Comparison of ENCODE assay signal across 11 cellular contexts in the genomic region with DNA sequence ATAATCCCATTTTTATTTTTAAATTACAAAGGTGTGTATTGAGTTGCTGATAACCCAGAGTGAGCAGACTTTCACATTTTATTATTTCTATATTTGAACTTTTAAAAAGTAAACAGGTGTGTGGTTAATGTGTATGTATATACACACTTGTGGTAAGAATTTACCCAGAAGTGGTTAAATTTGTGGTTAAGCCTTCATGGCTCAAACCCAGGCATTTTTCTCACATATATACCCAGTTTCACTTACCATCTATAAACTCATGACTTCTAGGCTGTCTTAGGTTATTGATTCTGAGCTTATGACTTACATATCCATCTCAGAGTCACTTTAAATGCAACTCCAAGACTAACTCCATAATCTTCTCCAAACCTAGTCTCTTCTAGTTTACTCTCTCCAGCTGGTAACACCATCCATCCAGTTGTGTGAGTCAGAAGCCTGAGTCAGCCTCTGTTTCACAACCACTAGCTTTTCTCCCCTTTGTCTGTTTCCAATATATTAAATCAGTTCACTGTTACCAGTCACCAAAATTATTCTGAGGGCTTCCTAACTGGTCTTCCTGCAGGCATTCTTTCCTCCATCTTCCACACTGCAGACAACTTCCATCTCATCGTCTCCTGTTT. TPM values are rescaled to one million over a fixed set of nuclear protein-coding genes. Genes with fewer than 3 reads are reported as not detected.
DNase-seq lines count a peak whose midpoint lies in the region; ATAC-seq and TF ChIP-seq lines count a peak whose summit lies in the region.
"Had no signal": no experiment of that assay in that cellular context is flagged by ENCODE, and none has a peak within 500 bp of the region (broad histone marks: within the 10 kb centered on the region; RNA-seq: fewer than 3 reads in every experiment).

No MANE protein-coding gene starts in this region.

- no peaks in the 10 kb centered on the region for H3K9me3 ChIP-seq in gastrocnemius medialis
- H3K9me3 ChIP-seq: heart right ventricle had no signal

- DNase-seq in activated CD8-positive, alpha-beta T cell treated with anti-CD3 and anti-CD28 coated beads, Interleukin-2, amount 10 ng/mL, durations not matched to agents 7 days and 5 days = no peak
- no peak for DNase-seq in activated CD8-positive, alpha-beta T cell treated with anti-CD3 and anti-CD28 coated beads for 36 hours
- DNase-seq in chondrocyte (ENCODE audit: low spot score) = no peak
- peak in 1 of 2 donors; percentile 35 for DNase-seq in gastrocnemius medialis
- no peak for DNase-seq in lower leg skin (ENCODE audit: low spot score in 2 of 2)
- no peak for DNase-seq in NCI-H748 (lab: John Stamatoyannopoulos, UW; ENCODE audit: unreplicated experiment)
- DNase-seq: activated naive CD4-positive, alpha-beta T cell treated with anti-CD3 and anti-CD28 coated beads, Interleukin-2, amount 50 U/mL, for 16 hours; heart right ventricle; NCI-H1105 treated with DMSO at 0.1 percent for 48 hours had no signal

- no peak for TF ChIP-seq CTCF in activated CD8-positive, alpha-beta T cell treated with anti-CD3 and anti-CD28 coated beads for 36 hours (IDR thresholded peaks at IDR 0.05)
- TF ChIP-seq CTCF in chondrocyte (IDR thresholded peaks at IDR 0.05) (no peak), gastrocnemius medialis (IDR thresholded peaks at IDR 0.05 in 4 of 5, conservative IDR thresholded peaks at IDR 0.05 in 1 of 5) (no peak), lower leg skin (IDR thresholded peaks at IDR 0.05) (no peak)

- 63 to 71% methylated on average over 1 of the region's 1 CpG for WGBS in lower leg skin, 2 donors

- in situ Hi-C loops in gastrocnemius medialis (cut with MboI; ENCODE audit: low sequenced_read_pairs in 4 of 4) = no loop called here

- no peaks in the 10 kb centered on the region for H3K27me3 Mint-ChIP-seq in activated CD8-positive, alpha-beta T cell treated with anti-CD3 and anti-CD28 coated beads, Interleukin-2, amount 10 ng/mL, durations not matched to agents 7 days and 5 days (ENCODE audit: low read depth)
- no peaks in the 10 kb centered on the region for H3K27me3 Mint-ChIP-seq in activated CD8-positive, alpha-beta T cell treated with anti-CD3 and anti-CD28 coated beads for 36 hours
- H3K27me3 Mint-ChIP-seq in chondrocyte (ENCODE audit: low read depth) = no peaks in the 10 kb centered on the region

- POLR2A ChIA-PET in activated CD8-positive, alpha-beta T cell treated with anti-CD3 and anti-CD28 coated beads, Interleukin-2, amount 10 ng/mL, durations not matched to agents 7 days and 5 days (lab: Charles Lee) = no interaction called here
- POLR2A ChIA-PET in activated CD8-positive, alpha-beta T cell treated with anti-CD3 and anti-CD28 coated beads for 36 hours (lab: Charles Lee) = interaction anchor here (1.3 kb wide), 1 partner anchor 17 kb away, joined by 3 read pairs; no protein-coding TSS in a partner anchor

- intact Hi-C loops in activated CD8-positive, alpha-beta T cell treated with anti-CD3 and anti-CD28 coated beads for 36 hours (cut with micrococcal nuclease) = no loop called here
- intact Hi-C loops in gastrocnemius medialis (cut with DNase I; ENCODE audit: low total_unique reads) (no loop called here), lower leg skin (cut with DNase I; ENCODE audit: low total_unique reads) (loop anchor here (10.0 kb wide), 1 partner anchor 1228 kb away; the partner anchor contains the start of gene AP3B1)

- peaks cover 6 to 9% of the 10 kb centered on the region in 2 donors for H3K4me1 ChIP-seq in gastrocnemius medialis

- H3K27ac Mint-ChIP-seq in activated CD8-positive, alpha-beta T cell treated with anti-CD3 and anti-CD28 coated beads, Interleukin-2, amount 10 ng/mL, durations not matched to agents 7 days and 5 days = no peak overlapping the region
- H3K27ac Mint-ChIP-seq in activated CD8-positive, alpha-beta T cell treated with anti-CD3 and anti-CD28 coated beads for 36 hours = no peak overlapping the region
- peak overlapping the region; percentile 10 for H3K27ac Mint-ChIP-seq in chondrocyte (ENCODE audit: unreplicated experiment)

- H3K27ac ChIP-seq in gastrocnemius medialis = peak overlapping the region in 1 of 4 donors; percentile 27

- H3K4me3 ChIP-seq in gastrocnemius medialis (no peak overlapping the region), lower leg skin (ENCODE audit: low read depth, poor library complexity, severe bottlenecking) (no peak overlapping the region)
- H3K4me3 ChIP-seq: heart right ventricle had no signal

- peaks cover 0 to 23% of the 10 kb centered on the region in 2 donors for H3K36me3 ChIP-seq in gastrocnemius medialis

- peaks cover 13% of the 10 kb centered on the region for H3K4me1 Mint-ChIP-seq in activated CD8-positive, alpha-beta T cell treated with anti-CD3 and anti-CD28 coated beads, Interleukin-2, amount 10 ng/mL, durations not matched to agents 7 days and 5 days (ENCODE audit: low read depth)
- peaks cover 9% of the 10 kb centered on the region for H3K4me1 Mint-ChIP-seq in activated CD8-positive, alpha-beta T cell treated with anti-CD3 and anti-CD28 coated beads for 36 hours (ENCODE audit: low read depth)
- peaks cover 5% of the 10 kb centered on the region for H3K4me1 Mint-ChIP-seq in chondrocyte (ENCODE audit: low read depth)

- H3K27me3 ChIP-seq in gastrocnemius medialis = no peaks in the 10 kb centered on the region
- H3K27me3 ChIP-seq: heart right ventricle had no signal

- H3K4me3 Mint-ChIP-seq in activated CD8-positive, alpha-beta T cell treated with anti-CD3 and anti-CD28 coated beads, Interleukin-2, amount 10 ng/mL, durations not matched to agents 7 days and 5 days = no peak overlapping the region
- no peak overlapping the region for H3K4me3 Mint-ChIP-seq in activated CD8-positive, alpha-beta T cell treated with anti-CD3 and anti-CD28 coated beads for 36 hours
- H3K4me3 Mint-ChIP-seq in chondrocyte (ENCODE audit: unreplicated experiment) = no peak overlapping the region

- CTCF ChIA-PET in activated CD8-positive, alpha-beta T cell treated with anti-CD3 and anti-CD28 coated beads, Interleukin-2, amount 10 ng/mL, durations not matched to agents 7 days and 5 days (lab: Charles Lee) = interaction anchor here (1.0 to 3.8 kb wide), 2 partner anchors 8 to 11 kb away, joined by 3 to 20 read pairs; no protein-coding TSS in a partner anchor
- CTCF ChIA-PET in activated CD8-positive, alpha-beta T cell treated with anti-CD3 and anti-CD28 coated beads for 36 hours (lab: Charles Lee) = interaction anchor here (0.8 to 2.9 kb wide), 2 partner anchors 11 kb away, joined by 3 to 20 read pairs; no protein-coding TSS in a partner anchor

- H3K36me3 Mint-ChIP-seq in activated CD8-positive, alpha-beta T cell treated with anti-CD3 and anti-CD28 coated beads, Interleukin-2, amount 10 ng/mL, durations not matched to agents 7 days and 5 days (ENCODE audit: low read depth) = peaks cover 49% of the 10 kb centered on the region
- peaks cover 32% of the 10 kb centered on the region for H3K36me3 Mint-ChIP-seq in activated CD8-positive, alpha-beta T cell treated with anti-CD3 and anti-CD28 coated beads for 36 hours (ENCODE audit: low read depth)
- H3K36me3 Mint-ChIP-seq in chondrocyte (ENCODE audit: low read depth) = peaks cover 12% of the 10 kb centered on the region

- H3K9me3 Mint-ChIP-seq in activated CD8-positive, alpha-beta T cell treated with anti-CD3 and anti-CD28 coated beads, Interleukin-2, amount 10 ng/mL, durations not matched to agents 7 days and 5 days (ENCODE audit: insufficient read depth) = no peaks in the 10 kb centered on the region
- no peaks in the 10 kb centered on the region for H3K9me3 Mint-ChIP-seq in activated CD8-positive, alpha-beta T cell treated with anti-CD3 and anti-CD28 coated beads for 36 hours
- no peaks in the 10 kb centered on the region for H3K9me3 Mint-ChIP-seq in chondrocyte (ENCODE audit: low read depth)

- TF ChIP-seq POLR2A in gastrocnemius medialis (IDR thresholded peaks at IDR 0.05) (no peak), lower leg skin (IDR thresholded peaks at IDR 0.05) (no peak)

- ATAC-seq in activated CD8-positive, alpha-beta T cell treated with anti-CD3 and anti-CD28 coated beads, Interleukin-2, amount 10 ng/mL, durations not matched to agents 7 days and 5 days = peak; percentile 33
- ATAC-seq in activated CD8-positive, alpha-beta T cell treated with anti-CD3 and anti-CD28 coated beads for 36 hours = no peak
- ATAC-seq in HG03432 (IDR thresholded peaks at IDR 0.05; ENCODE audit: unreplicated experiment) (peak; percentile 72), gastrocnemius medialis (peak; percentile 69 to 92), HG02970 (IDR thresholded peaks at IDR 0.05; ENCODE audit: low FRiP score, unreplicated experiment) (no peak)

RNA-seq across cellular contexts. Expression of gene ZBED3, which starts 20.2 kb away (rescaled TPM):
- total RNA-seq in activated CD8-positive, alpha-beta T cell treated with anti-CD3 and anti-CD28 coated beads, Interleukin-2, amount 10 ng/mL, durations not matched to agents 7 days and 5 days = 1 to 10 TPM; 2.0 TPM
- total RNA-seq in activated CD8-positive, alpha-beta T cell treated with anti-CD3 and anti-CD28 coated beads for 36 hours = 1 to 10 TPM; 5.2 to 6.8 TPM
- total RNA-seq in chondrocyte (10.7 to 15.8 TPM (median 14.7 TPM) in 3 replicates), gastrocnemius medialis (1 to 10 TPM in 2 of 4 donors, under 1 TPM in 2; 0.53 to 1.2 (median 0.94) TPM), lower leg skin (1 to 10 TPM; 1.1 to 5.6 (median 3.6) TPM)

RNA-seq across cellular contexts. Expression of gene AGGF1, which starts 36.7 kb away (rescaled TPM):
- total RNA-seq in activated CD8-positive, alpha-beta T cell treated with anti-CD3 and anti-CD28 coated beads, Interleukin-2, amount 10 ng/mL, durations not matched to agents 7 days and 5 days = 10 to 100 TPM; 27.2 to 28.4 TPM
- 10 to 100 TPM; 27.7 to 33.5 TPM for total RNA-seq in activated CD8-positive, alpha-beta T cell treated with anti-CD3 and anti-CD28 coated beads for 36 hours
- total RNA-seq in chondrocyte = 17.3 to 21.0 TPM (median 17.4 TPM) in 3 replicates
- total RNA-seq in gastrocnemius medialis = 10 to 100 TPM; 16.9 to 25.0 (median 19.8) TPM
- total RNA-seq in lower leg skin = 10 to 100 TPM; 15.0 to 25.0 (median 22.4) TPM

Comparison
In these comparisons a context has a peak if more than half of its experiments do, and no peak if none do; other contexts are left out.
1. ATAC-seq: peak in activated CD8-positive, alpha-beta T cell treated with anti-CD3 and anti-CD28 coated beads, Interleukin-2, amount 10 ng/mL, durations not matched to agents 7 days and 5 days (single experiment), HG03432 (single experiment) and gastrocnemius medialis (2 of 2); none in activated CD8-positive, alpha-beta T cell treated with anti-CD3 and anti-CD28 coated beads for 36 hours (single experiment) and HG02970 (single experiment).